21 cellular contexts compared by ENCODE assay signal in the genomic region with DNA sequence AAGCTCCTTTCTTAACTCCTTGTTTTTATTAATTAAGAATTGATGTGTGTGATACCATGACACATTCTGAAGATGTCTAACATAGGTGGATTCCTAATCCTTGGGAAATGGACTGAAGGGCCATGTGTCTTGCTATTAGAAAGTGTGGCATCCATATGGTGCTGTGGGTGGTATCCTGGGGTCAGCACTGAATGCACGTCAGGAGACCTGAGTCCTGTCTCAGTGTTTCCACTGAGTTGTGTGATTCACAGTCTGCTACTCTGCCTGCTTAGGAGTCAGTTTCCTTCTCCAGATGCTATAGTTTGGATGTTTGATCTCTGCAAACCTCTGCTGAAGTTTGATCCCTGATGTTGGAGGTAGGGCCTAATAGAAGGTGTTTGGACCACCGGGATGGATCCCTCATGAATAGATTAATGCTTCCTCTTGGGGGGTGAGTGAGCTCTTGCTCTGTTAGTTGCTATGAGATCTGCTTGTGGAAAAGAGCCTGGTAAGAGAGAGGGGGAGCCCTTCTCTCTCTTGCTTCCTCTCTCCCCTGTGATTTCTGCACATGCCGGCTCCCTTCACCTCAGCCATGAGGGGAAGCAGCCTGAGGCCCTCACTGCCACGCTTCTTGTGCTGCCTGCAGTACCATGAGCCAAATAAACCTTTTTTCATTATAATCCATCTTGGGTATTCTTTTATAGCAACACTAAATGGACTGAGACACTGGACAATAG.
"Had no signal": no experiment of that assay in that cellular context is flagged by ENCODE, and none has a peak within 500 bp of the region (broad histone marks: within the 10 kb centered on the region; RNA-seq: fewer than 3 reads in every experiment).

No MANE protein-coding gene starts in this region.

- H3K27me3 ChIP-seq: breast epithelium, heart right ventricle, left lung, ovary, spleen, upper lobe of left lung had no signal

- H3K27ac Mint-ChIP-seq: activated B cell treated with CpG ODN at 0.5 μM for 24 hours; activated naive CD8-positive, alpha-beta T cell treated with anti-CD3 and anti-CD28 coated beads for 36 hours; mesothelial cell of epicardium; naive thymus-derived CD8-positive, alpha-beta T cell had no signal

- H3K27me3 Mint-ChIP-seq: activated B cell treated with CpG ODN at 0.5 μM for 24 hours; central memory CD8-positive, alpha-beta T cell had no signal

- H3K9me3 ChIP-seq: breast epithelium, heart right ventricle, left lung, ovary, prostate gland, spleen, upper lobe of left lung had no signal

- H3K9me3 Mint-ChIP-seq: activated B cell treated with CpG ODN at 0.5 μM for 24 hours; activated naive CD8-positive, alpha-beta T cell treated with anti-CD3 and anti-CD28 coated beads for 36 hours; mesothelial cell of epicardium had no signal

- H3K4me3 ChIP-seq: breast epithelium, coronary artery, heart right ventricle, left lung, lung, ovary, prostate gland, spleen, upper lobe of left lung had no signal

- H3K4me1 ChIP-seq: breast epithelium, left lung, prostate gland, spleen, upper lobe of left lung had no signal

- H3K27ac ChIP-seq: breast epithelium, coronary artery, heart right ventricle, left lung, ovary, prostate gland, spleen, upper lobe of left lung had no signal

- H3K36me3 Mint-ChIP-seq: activated naive CD8-positive, alpha-beta T cell treated with anti-CD3 and anti-CD28 coated beads for 36 hours; mesothelial cell of epicardium; naive thymus-derived CD8-positive, alpha-beta T cell had no signal

- H3K4me1 Mint-ChIP-seq: activated B cell treated with CpG ODN at 0.5 μM for 24 hours; activated naive CD8-positive, alpha-beta T cell treated with anti-CD3 and anti-CD28 coated beads for 36 hours; central memory CD8-positive, alpha-beta T cell; naive thymus-derived CD8-positive, alpha-beta T cell had no signal

- ATAC-seq: heart right ventricle; left lung; naive thymus-derived CD8-positive, alpha-beta T cell had no signal

- H3K36me3 ChIP-seq: breast epithelium, heart right ventricle, left lung, ovary, prostate gland, spleen, upper lobe of left lung had no signal

- H3K4me3 Mint-ChIP-seq: activated B cell treated with CpG ODN at 0.5 μM for 24 hours; activated naive CD8-positive, alpha-beta T cell treated with anti-CD3 and anti-CD28 coated beads for 36 hours; central memory CD8-positive, alpha-beta T cell; mesothelial cell of epicardium; naive thymus-derived CD8-positive, alpha-beta T cell had no signal

- DNase-seq: activated B cell treated with CpG ODN at 0.5 μM for 24 hours; activated CD4-positive, alpha-beta T cell treated with anti-CD3 and anti-CD28 coated beads for 4 hours; activated CD4-positive, alpha-beta T cell treated with anti-CD3 and anti-CD28 coated beads, Interleukin-2, amount 50 U/mL, for 48 hours; activated naive CD4-positive, alpha-beta T cell treated with Interleukin-2 at 50 U/mL for 16 hours; activated naive CD8-positive, alpha-beta T cell treated with anti-CD3 and anti-CD28 coated beads for 36 hours; activated T-cell treated with anti-CD3 and anti-CD28 coated beads, Interleukin-2, amount 50 U/mL, for 48 hours; heart right ventricle; left lung; naive thymus-derived CD8-positive, alpha-beta T cell; ovary; spleen; stimulated activated CD4-positive, alpha-beta T cell treated with anti-CD3 and anti-CD28 coated beads, Interleukin-4, amount 100 ng/mL, for 1 hour; stimulated activated naive CD4-positive, alpha-beta T cell treated with Interleukin-2 at 50 U/mL for 16 hours; T1000; upper lobe of left lung had no signal
